ENCODE assay signal across 20 cellular contexts in genomic region chr6:161027385-161027784, GRCh38.
"Had no signal": no experiment of that assay in that cellular context is flagged by ENCODE, and none has a peak within 500 bp of the region (broad histone marks: within the 10 kb centered on the region; RNA-seq: fewer than 3 reads in every experiment).

No MANE protein-coding gene starts in this region.

- DNase-seq: activated CD4-positive, CD25-positive, alpha-beta regulatory T cell; activated CD8-positive, alpha-beta T cell treated with anti-CD3 and anti-CD28 coated beads, Interleukin-2, amount 10 ng/mL, durations not matched to agents 7 days and 5 days; activated effector memory CD4-positive, alpha-beta T cell treated with anti-CD3 and anti-CD28 coated beads, Interleukin-2, amount 50 U/mL, for 16 hours; activated naive CD4-positive, alpha-beta T cell treated with Interleukin-2 at 50 U/mL for 16 hours; activated naive CD8-positive, alpha-beta T cell treated with anti-CD3 and anti-CD28 coated beads, Interleukin-2, amount 50 U/mL, for 24 hours; activated T-cell treated with anti-CD3 and anti-CD28 coated beads, Interleukin-2, amount 50 U/mL, for 24 hours; anterior cingulate cortex; cerebellar nuclear complex; KBM-7; NCI-H1105 treated with DMSO at 0.1 percent for 48 hours; NCI-H1436 treated with DMSO at 0.1 percent for 48 hours; NCI-H187; NCI-H2081; NCI-H446; NCI-H524; PC-9; T-cell had no signal

- H3K27ac ChIP-seq: PC-9, SK-N-MC, VCaP had no signal

- H3K4me2 ChIP-seq: PC-9 had no signal

- H2AFZ ChIP-seq: PC-9 had no signal

- ATAC-seq: activated CD8-positive, alpha-beta T cell treated with anti-CD3 and anti-CD28 coated beads, Interleukin-2, amount 10 ng/mL, durations not matched to agents 7 days and 5 days; activated naive CD4-positive, alpha-beta T cell treated with anti-CD3 and anti-CD28 coated beads, Interleukin-2, amount 50 U/mL, for 72 hours; activated naive CD8-positive, alpha-beta T cell treated with anti-CD3 and anti-CD28 coated beads, Interleukin-2, amount 50 U/mL, for 24 hours; T-cell had no signal

- H3K4me3 ChIP-seq: PC-9, SK-N-MC had no signal
